Comparison of ENCODE assay signal across 13 cellular contexts in genomic region chr22:36360011-36360410, GRCh38. TPM values are rescaled to one million over a fixed set of nuclear protein-coding genes. Genes with fewer than 3 reads are reported as not detected.
DNase-seq lines count a peak whose midpoint lies in the region; ATAC-seq and TF ChIP-seq lines count a peak whose summit lies in the region.
"Had no signal": no experiment of that assay in that cellular context is flagged by ENCODE, and none has a peak within 500 bp of the region (broad histone marks: within the 10 kb centered on the region; RNA-seq: fewer than 3 reads in every experiment).

No MANE protein-coding gene starts in this region.

- H3K27me3 ChIP-seq in SK-N-SH (ENCODE audit: insufficient read depth), result no peaks in the 10 kb centered on the region
- H3K27me3 ChIP-seq in right atrium auricular region, result no peaks in the 10 kb centered on the region
- no peaks in the 10 kb centered on the region for H3K27me3 ChIP-seq in sigmoid colon

- no peak for TF ChIP-seq RAD21 in SK-N-SH (IDR thresholded peaks at IDR 0.05; ENCODE audit: low read length)

- H3K27ac ChIP-seq in SK-N-SH (ENCODE audit: low read depth in 2 of 2, low read length in 1 of 2) (peak overlapping the region in 1 of 2 experiments; percentile 84; a peak in 2 of 4 replicates), right atrium auricular region (peak overlapping the region; percentile 85 to 87), sigmoid colon (peak overlapping the region; percentile 98 to 100 (median 100))
- H3K27ac ChIP-seq: 22Rv1 had no signal

- peaks cover 31 to 78% of the 10 kb centered on the region in 2 experiments; a peak in 3 of 4 replicates for H3K4me1 ChIP-seq in SK-N-SH (ENCODE audit: control insufficient read depth in 1 of 2, insufficient read depth in 2 of 2, low read depth in 1 of 2, low read length in 1 of 2)
- H3K4me1 ChIP-seq in right atrium auricular region, result peaks cover 0 to 100% of the 10 kb centered on the region in 2 donors
- peaks cover 0 to 100% (median 100%) of the 10 kb centered on the region in 4 donors for H3K4me1 ChIP-seq in sigmoid colon

- 92% methylated on average over 3 of the region's 3 CpGs for WGBS in SK-N-SH (ENCODE audit: low lambda C conversion rate)
- whole genome bisulfite sequencing in sigmoid colon, 2 donors, result 80 to 81% methylated on average over 3 of the region's 3 CpGs

- H3K9ac ChIP-seq in SK-N-SH, result no peak overlapping the region

- TF ChIP-seq EP300 in SK-N-SH (IDR thresholded peaks at IDR 0.05; ENCODE audit: borderline replicate concordance in 1 of 2, low read depth in 1 of 2, low read length in 1 of 2) (no peak), sigmoid colon (IDR thresholded peaks at IDR 0.05) (no peak)

- TF ChIP-seq CTCF in SK-N-SH (IDR thresholded peaks at IDR 0.05) (no peak), right atrium auricular region (IDR thresholded peaks at IDR 0.05) (no peak), sigmoid colon (IDR thresholded peaks at IDR 0.05) (no peak)

- peaks cover 54% of the 10 kb centered on the region for H3F3A ChIP-seq in SK-N-SH (replicated peaks; ENCODE audit: insufficient read depth)

- H3K36me3 Mint-ChIP-seq in T-helper 17 cell (ENCODE audit: low read depth), result peaks cover 14% of the 10 kb centered on the region

- no peaks in the 10 kb centered on the region for H3K9me2 ChIP-seq in SK-N-SH

- H3K27ac Mint-ChIP-seq in T-helper 17 cell, result peak overlapping the region; percentile 100

- H3K4me3 Mint-ChIP-seq in T-helper 17 cell, result peak overlapping the region; percentile 96

- H3K27me3 Mint-ChIP-seq in T-helper 17 cell, result no peaks in the 10 kb centered on the region

- ATAC-seq in SK-N-SH treated with all-trans-retinoic acid at 6 μM for 48 hours, result no peak
- no peak for ATAC-seq in T-helper 17 cell
- ATAC-seq in HG03095 (IDR thresholded peaks at IDR 0.05; ENCODE audit: unreplicated experiment), result no peak
- ATAC-seq in GM18868 (IDR thresholded peaks at IDR 0.05; ENCODE audit: unreplicated experiment), result no peak
- ATAC-seq: K562 had no signal

- no peak for TF ChIP-seq POLR2A in sigmoid colon (IDR thresholded peaks at IDR 0.05)

- H3K36me3 ChIP-seq in SK-N-SH (replicated peaks in 1 of 2; ENCODE audit: control insufficient read depth in 1 of 2, insufficient read depth in 2 of 2, low read length in 1 of 2) (peaks cover 5% of the 10 kb centered on the region in 2 experiments), right atrium auricular region (peaks cover 28% of the 10 kb centered on the region), sigmoid colon (peaks cover 0 to 4% (median 0%) of the 10 kb centered on the region in 4 donors)

- H2AFZ ChIP-seq in SK-N-SH (ENCODE audit: low read depth), result no peak overlapping the region

- peak overlapping the region; percentile 45; the same call in 1 of the 2 replicates for H3K4me2 ChIP-seq in SK-N-SH

- H3K4me3 ChIP-seq in SK-N-SH (ENCODE audit: low read depth in 2 of 2, low read length in 1 of 2) (no peak overlapping the region), right atrium auricular region (no peak overlapping the region), sigmoid colon (no peak overlapping the region)
- H3K4me3 ChIP-seq: K562 had no signal

- DNase-seq in SK-N-SH (no peak), T-helper 17 cell (no peak), right atrium auricular region (ENCODE audit: low spot score) (no peak), sigmoid colon (no peak)
- DNase-seq in stimulated activated CD4-positive, alpha-beta T cell treated with anti-CD3 and anti-CD28 coated beads, Interleukin-2, amount 100 ng/mL, for 24 hours, result no peak
- DNase-seq: foreskin melanocyte, NCI-H510A treated with DMSO at 0.1 percent for 48 hours, T-helper 9 cell had no signal

- intact Hi-C loops in sigmoid colon (cut with DNase I), result no loop called here

- CTCF ChIA-PET in SK-N-SH (lab: Yijun Ruan, JAX), result no interaction called here

- POLR2A ChIA-PET in SK-N-SH (lab: Yijun Ruan, JAX), result no interaction called here

- H3K4me1 Mint-ChIP-seq in T-helper 17 cell, result peaks cover 83% of the 10 kb centered on the region

- H3K9me3 ChIP-seq in SK-N-SH (no peaks in the 10 kb centered on the region), T-helper 17 cell (ENCODE audit: control insufficient read depth, low read length, poor library complexity, severe bottlenecking) (no peaks in the 10 kb centered on the region), right atrium auricular region (no peaks in the 10 kb centered on the region), sigmoid colon (no peaks in the 10 kb centered on the region)

- H4K20me1 ChIP-seq in SK-N-SH (ENCODE audit: insufficient read depth), result peaks cover 99% of the 10 kb centered on the region

- peaks cover 100% of the 10 kb centered on the region for H3K79me2 ChIP-seq in SK-N-SH (ENCODE audit: insufficient read depth)

TF ChIP-seq in SK-N-SH, 30 proteins besides CTCF, POLR2A, EP300 and RAD21 (continues in another document):
- TF ChIP-seq, protein P1, sequence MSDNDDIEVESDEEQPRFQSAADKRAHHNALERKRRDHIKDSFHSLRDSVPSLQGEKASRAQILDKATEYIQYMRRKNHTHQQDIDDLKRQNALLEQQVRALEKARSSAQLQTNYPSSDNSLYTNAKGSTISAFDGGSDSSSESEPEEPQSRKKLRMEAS (IDR thresholded peaks at IDR 0.05; ENCODE audit: low read depth), result no peak
- TF ChIP-seq, protein P2, sequence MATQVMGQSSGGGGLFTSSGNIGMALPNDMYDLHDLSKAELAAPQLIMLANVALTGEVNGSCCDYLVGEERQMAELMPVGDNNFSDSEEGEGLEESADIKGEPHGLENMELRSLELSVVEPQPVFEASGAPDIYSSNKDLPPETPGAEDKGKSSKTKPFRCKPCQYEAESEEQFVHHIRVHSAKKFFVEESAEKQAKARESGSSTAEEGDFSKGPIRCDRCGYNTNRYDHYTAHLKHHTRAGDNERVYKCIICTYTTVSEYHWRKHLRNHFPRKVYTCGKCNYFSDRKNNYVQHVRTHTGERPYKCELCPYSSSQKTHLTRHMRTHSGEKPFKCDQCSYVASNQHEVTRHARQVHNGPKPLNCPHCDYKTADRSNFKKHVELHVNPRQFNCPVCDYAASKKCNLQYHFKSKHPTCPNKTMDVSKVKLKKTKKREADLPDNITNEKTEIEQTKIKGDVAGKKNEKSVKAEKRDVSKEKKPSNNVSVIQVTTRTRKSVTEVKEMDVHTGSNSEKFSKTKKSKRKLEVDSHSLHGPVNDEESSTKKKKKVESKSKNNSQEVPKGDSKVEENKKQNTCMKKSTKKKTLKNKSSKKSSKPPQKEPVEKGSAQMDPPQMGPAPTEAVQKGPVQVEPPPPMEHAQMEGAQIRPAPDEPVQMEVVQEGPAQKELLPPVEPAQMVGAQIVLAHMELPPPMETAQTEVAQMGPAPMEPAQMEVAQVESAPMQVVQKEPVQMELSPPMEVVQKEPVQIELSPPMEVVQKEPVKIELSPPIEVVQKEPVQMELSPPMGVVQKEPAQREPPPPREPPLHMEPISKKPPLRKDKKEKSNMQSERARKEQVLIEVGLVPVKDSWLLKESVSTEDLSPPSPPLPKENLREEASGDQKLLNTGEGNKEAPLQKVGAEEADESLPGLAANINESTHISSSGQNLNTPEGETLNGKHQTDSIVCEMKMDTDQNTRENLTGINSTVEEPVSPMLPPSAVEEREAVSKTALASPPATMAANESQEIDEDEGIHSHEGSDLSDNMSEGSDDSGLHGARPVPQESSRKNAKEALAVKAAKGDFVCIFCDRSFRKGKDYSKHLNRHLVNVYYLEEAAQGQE (IDR thresholded peaks at IDR 0.05; ENCODE audit: low read depth, low read length), result no peak
- TF ChIP-seq RXRA (IDR thresholded peaks at IDR 0.05; ENCODE audit: borderline replicate concordance, low read depth), result no peak
- no peak for TF ChIP-seq YY1 (IDR thresholded peaks at IDR 0.05; ENCODE audit: low read depth)
- TF ChIP-seq ELF1 (IDR thresholded peaks at IDR 0.05), result no peak

TF ChIP-seq in SK-N-SH treated with all-trans-retinoic acid at 6 μM for 48 hours, 23 proteins besides CTCF, POLR2A, EP300 and RAD21:
- TF ChIP-seq ISL1 (CRISPR knock-in tag; IDR thresholded peaks at IDR 0.05), result no peak
- no peak for TF ChIP-seq PPARA (CRISPR knock-in tag; IDR thresholded peaks at IDR 0.05; ENCODE audit: borderline replicate concordance)
- TF ChIP-seq GLIS3 (CRISPR knock-in tag; IDR thresholded peaks at IDR 0.05), result no peak
- TF ChIP-seq, protein P3, sequence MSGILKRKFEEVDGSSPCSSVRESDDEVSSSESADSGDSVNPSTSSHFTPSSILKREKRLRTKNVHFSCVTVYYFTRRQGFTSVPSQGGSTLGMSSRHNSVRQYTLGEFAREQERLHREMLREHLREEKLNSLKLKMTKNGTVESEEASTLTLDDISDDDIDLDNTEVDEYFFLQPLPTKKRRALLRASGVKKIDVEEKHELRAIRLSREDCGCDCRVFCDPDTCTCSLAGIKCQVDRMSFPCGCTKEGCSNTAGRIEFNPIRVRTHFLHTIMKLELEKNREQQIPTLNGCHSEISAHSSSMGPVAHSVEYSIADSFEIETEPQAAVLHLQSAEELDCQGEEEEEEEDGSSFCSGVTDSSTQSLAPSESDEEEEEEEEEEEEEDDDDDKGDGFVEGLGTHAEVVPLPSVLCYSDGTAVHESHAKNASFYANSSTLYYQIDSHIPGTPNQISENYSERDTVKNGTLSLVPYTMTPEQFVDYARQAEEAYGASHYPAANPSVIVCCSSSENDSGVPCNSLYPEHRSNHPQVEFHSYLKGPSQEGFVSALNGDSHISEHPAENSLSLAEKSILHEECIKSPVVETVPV (CRISPR knock-in tag; IDR thresholded peaks at IDR 0.05), result no peak
- TF ChIP-seq, protein P4, sequence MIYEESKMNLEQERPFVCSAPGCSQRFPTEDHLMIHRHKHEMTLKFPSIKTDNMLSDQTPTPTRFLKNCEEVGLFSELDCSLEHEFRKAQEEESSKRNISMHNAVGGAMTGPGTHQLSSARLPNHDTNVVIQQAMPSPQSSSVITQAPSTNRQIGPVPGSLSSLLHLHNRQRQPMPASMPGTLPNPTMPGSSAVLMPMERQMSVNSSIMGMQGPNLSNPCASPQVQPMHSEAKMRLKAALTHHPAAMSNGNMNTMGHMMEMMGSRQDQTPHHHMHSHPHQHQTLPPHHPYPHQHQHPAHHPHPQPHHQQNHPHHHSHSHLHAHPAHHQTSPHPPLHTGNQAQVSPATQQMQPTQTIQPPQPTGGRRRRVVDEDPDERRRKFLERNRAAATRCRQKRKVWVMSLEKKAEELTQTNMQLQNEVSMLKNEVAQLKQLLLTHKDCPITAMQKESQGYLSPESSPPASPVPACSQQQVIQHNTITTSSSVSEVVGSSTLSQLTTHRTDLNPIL (CRISPR knock-in tag; IDR thresholded peaks at IDR 0.05; ENCODE audit: low read depth), result no peak
- no peak for TF ChIP-seq OSR1 (CRISPR knock-in tag; IDR thresholded peaks at IDR 0.05)
- TF ChIP-seq ZNF8 (CRISPR knock-in tag; IDR thresholded peaks at IDR 0.05), result no peak
- no peak for TF ChIP-seq ZNF565 (CRISPR knock-in tag; conservative IDR thresholded peaks at IDR 0.05; ENCODE audit: low read depth)
- TF ChIP-seq ARNTL (CRISPR knock-in tag; IDR thresholded peaks at IDR 0.05; ENCODE audit: borderline replicate concordance, low read depth), result no peak
- TF ChIP-seq ZC3H10 (CRISPR knock-in tag; IDR thresholded peaks at IDR 0.05), result no peak

RNA-seq across cellular contexts. Expression of gene MYH9, which starts 27.8 kb away (rescaled TPM):
- polyA plus RNA-seq in SK-N-SH (2012; rRNA removed) (202 and 303 TPM in 2 replicates), sigmoid colon (100 to 1,000 TPM in 1 of 3 donors, 10 to 100 TPM in 2; 63.7 to 307 (median 88.3) TPM)
- polyA plus RNA-seq in SK-N-SH (2012; cell fraction: cytosol; rRNA removed), result 181 and 225 TPM in 2 replicates
- 401 and 439 TPM in 2 replicates for polyA plus RNA-seq in SK-N-SH (2012; cell fraction: nucleus; rRNA removed)
- total RNA-seq in T-helper 17 cell (1,000 to 10,000 TPM; 1,038 to 1,220 TPM), right atrium auricular region (100 to 1,000 TPM; 125 to 229 TPM), sigmoid colon (100 to 1,000 TPM; 147 to 273 (median 184) TPM)
